ENCODE assay signal across 25 cellular contexts in the genomic region with DNA sequence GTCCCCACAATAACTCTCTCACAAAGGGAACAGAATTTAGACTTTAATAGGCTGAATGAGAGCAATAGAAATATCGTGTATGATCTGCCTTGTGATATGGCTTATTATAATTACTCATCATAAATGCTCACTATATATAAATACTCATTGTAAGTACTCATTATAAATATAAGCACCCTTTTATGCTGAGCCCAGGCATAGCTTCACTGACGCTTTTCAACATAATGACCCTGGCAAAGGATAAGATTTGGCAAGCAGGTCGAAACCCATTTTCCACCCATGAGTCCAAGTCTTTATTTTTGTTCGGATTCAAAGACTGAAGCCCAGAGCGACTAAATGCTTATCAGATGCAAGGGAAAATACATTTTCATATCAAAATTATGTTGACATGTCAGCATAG.
"Had no signal": no experiment of that assay in that cellular context is flagged by ENCODE, and none has a peak within 500 bp of the region (broad histone marks: within the 10 kb centered on the region; RNA-seq: fewer than 3 reads in every experiment).

No MANE protein-coding gene starts in this region.

- H3K4me1 ChIP-seq: breast epithelium had no signal

- H3K27ac ChIP-seq: breast epithelium had no signal

- H3K9me3 Mint-ChIP-seq: activated CD4-positive, alpha-beta T cell treated with anti-CD3 and anti-CD28 coated beads, Interleukin-2, amount 10 ng/mL, durations not matched to agents 24 days and 14 days; activated naive CD4-positive, alpha-beta T cell treated with anti-CD3 and anti-CD28 coated beads, Interleukin-2, amount 50 U/mL, for 24 hours; activated T-cell treated with anti-CD3 and anti-CD28 coated beads, Interleukin-2, amount 50 U/mL, for 24 hours; activated T-helper 1 cell treated with anti-CD3 and anti-CD28 coated beads, Interleukin-12 subunit alpha, Interleukin-12 subunit beta, Interleukin-2, Interleukin-4 antibody, amounts not matched to agents 30 ng/mL and 10 ng/mL and 1 ng/mL, durations not matched to agents 14 hours and 24 hours and 36 hours had no signal

- H3K4me1 Mint-ChIP-seq: activated B cell treated with CpG ODN at 0.5 μM for 24 hours; activated CD4-positive, alpha-beta T cell treated with anti-CD3 and anti-CD28 coated beads, Interleukin-2, amount 10 ng/mL, durations not matched to agents 24 days and 14 days; activated CD8-positive, alpha-beta memory T cell treated with anti-CD3 and anti-CD28 coated beads, Interleukin-2, amount 10 ng/mL, durations not matched to agents 7 days and 5 days; activated naive CD4-positive, alpha-beta T cell treated with anti-CD3 and anti-CD28 coated beads, Interleukin-2, amount 50 U/mL, for 24 hours; IgD-negative memory B cell; T-helper 17 cell had no signal

- H3K4me3 Mint-ChIP-seq: activated B cell treated with CpG ODN at 0.5 μM for 24 hours; activated CD4-positive, alpha-beta T cell treated with anti-CD3 and anti-CD28 coated beads, Interleukin-2, amount 10 ng/mL, durations not matched to agents 24 days and 14 days; activated CD8-positive, alpha-beta memory T cell treated with anti-CD3 and anti-CD28 coated beads, Interleukin-2, amount 10 ng/mL, durations not matched to agents 7 days and 5 days; activated naive CD4-positive, alpha-beta T cell treated with anti-CD3 and anti-CD28 coated beads, Interleukin-2, amount 50 U/mL, for 24 hours; activated T-cell treated with anti-CD3 and anti-CD28 coated beads, Interleukin-2, amount 50 U/mL, for 24 hours; activated T-helper 1 cell treated with anti-CD3 and anti-CD28 coated beads, Interleukin-12 subunit alpha, Interleukin-12 subunit beta, Interleukin-2, Interleukin-4 antibody, amounts not matched to agents 30 ng/mL and 10 ng/mL and 1 ng/mL, durations not matched to agents 14 hours and 24 hours and 36 hours; IgD-negative memory B cell; T-helper 17 cell had no signal

- H3K27me3 Mint-ChIP-seq: activated B cell treated with CpG ODN at 0.5 μM for 24 hours; activated CD4-positive, alpha-beta T cell treated with anti-CD3 and anti-CD28 coated beads, Interleukin-2, amount 10 ng/mL, durations not matched to agents 24 days and 14 days; activated CD8-positive, alpha-beta memory T cell treated with anti-CD3 and anti-CD28 coated beads, Interleukin-2, amount 10 ng/mL, durations not matched to agents 7 days and 5 days; activated naive CD4-positive, alpha-beta T cell treated with anti-CD3 and anti-CD28 coated beads, Interleukin-2, amount 50 U/mL, for 24 hours; activated T-cell treated with anti-CD3 and anti-CD28 coated beads, Interleukin-2, amount 50 U/mL, for 24 hours; IgD-negative memory B cell had no signal

- H3K9me3 ChIP-seq: breast epithelium had no signal

- ATAC-seq: activated CD8-positive, alpha-beta memory T cell treated with anti-CD3 and anti-CD28 coated beads, Interleukin-2, amount 10 ng/mL, durations not matched to agents 7 days and 5 days; T-helper 17 cell had no signal

- H3K4me3 ChIP-seq: breast epithelium had no signal

- H3K36me3 ChIP-seq: breast epithelium had no signal

- H3K27ac Mint-ChIP-seq: activated B cell treated with CpG ODN at 0.5 μM for 24 hours; activated CD4-positive, alpha-beta T cell treated with anti-CD3 and anti-CD28 coated beads, Interleukin-2, amount 10 ng/mL, durations not matched to agents 24 days and 14 days; activated CD8-positive, alpha-beta memory T cell treated with anti-CD3 and anti-CD28 coated beads, Interleukin-2, amount 10 ng/mL, durations not matched to agents 7 days and 5 days; activated naive CD4-positive, alpha-beta T cell treated with anti-CD3 and anti-CD28 coated beads, Interleukin-2, amount 50 U/mL, for 24 hours; activated T-cell treated with anti-CD3 and anti-CD28 coated beads, Interleukin-2, amount 50 U/mL, for 24 hours; activated T-helper 1 cell treated with anti-CD3 and anti-CD28 coated beads, Interleukin-12 subunit alpha, Interleukin-12 subunit beta, Interleukin-2, Interleukin-4 antibody, amounts not matched to agents 30 ng/mL and 10 ng/mL and 1 ng/mL, durations not matched to agents 14 hours and 24 hours and 36 hours; IgD-negative memory B cell; T-helper 17 cell had no signal

- H3K27me3 ChIP-seq: breast epithelium had no signal

- DNase-seq: activated B cell treated with CpG ODN at 0.5 μM for 24 hours; activated CD4-positive, alpha-beta T cell treated with anti-CD3 and anti-CD28 coated beads for 1 hour; activated CD4-positive, alpha-beta T cell treated with anti-CD3 and anti-CD28 coated beads, Interleukin-2, amount 10 ng/mL, durations not matched to agents 24 days and 14 days; activated CD4-positive, alpha-beta T cell treated with anti-CD3 and anti-CD28 coated beads, Interleukin-2, amount 50 U/mL, for 48 hours; activated CD8-positive, alpha-beta memory T cell treated with anti-CD3 and anti-CD28 coated beads, Interleukin-2, amount 10 ng/mL, durations not matched to agents 7 days and 5 days; activated effector memory CD4-positive, alpha-beta T cell treated with Interleukin-2 at 50 U/mL for 16 hours; activated naive CD4-positive, alpha-beta T cell; activated T-cell treated with anti-CD3 and anti-CD28 coated beads, Interleukin-2, amount 50 U/mL, for 24 hours; aorta; KG1; NCI-H1092; NCI-H1436; NCI-H1694 treated with DMSO at 0.1 percent for 48 hours; NCI-H2029 treated with DMSO at 0.1 percent for 48 hours; NCI-H345; NCI-H510A; NCI-H526 treated with DMSO at 0.1 percent for 48 hours; NCI-H82; SHP77 treated with DMSO at 0.1 percent for 48 hours; T-helper 17 cell; T-helper 9 cell had no signal
